Comparison of ENCODE assay signal across 17 cellular contexts in genomic region chr9:134497283-134497860, GRCh38.
"Had no signal": no experiment of that assay in that cellular context is flagged by ENCODE, and none has a peak within 500 bp of the region (broad histone marks: within the 10 kb centered on the region; RNA-seq: fewer than 3 reads in every experiment).

No MANE protein-coding gene starts in this region.

- DNase-seq: activated CD4-positive, alpha-beta T cell treated with anti-CD3 and anti-CD28 coated beads, Interleukin-2, amount 10 ng/mL, durations not matched to agents 7 days and 5 days; activated CD8-positive, alpha-beta memory T cell treated with anti-CD3 and anti-CD28 coated beads for 24 hours; activated naive CD4-positive, alpha-beta T cell treated with anti-CD3 and anti-CD28 coated beads, Interleukin-2, amount 50 U/mL, for 16 hours; activated T-cell treated with anti-CD3 and anti-CD28 coated beads for 4 hours; amniotic stem cell; effector memory CD4-positive, alpha-beta T cell; kidney glomerular epithelial cell; lower lobe of right lung; nucleus accumbens; stimulated activated CD4-positive, alpha-beta T cell treated with anti-CD3 and anti-CD28 coated beads, Interleukin-12 subunit alpha, Interleukin-12 subunit beta, amount 100 ng/mL, for 4 hours; stimulated activated naive CD4-positive, alpha-beta T cell treated with Interleukin-2 at 50 U/mL for 16 hours; T-helper 1 cell had no signal

- H3K27ac ChIP-seq: gastroesophageal sphincter, lower lobe of right lung, prostate gland, right lobe of liver, suprapubic skin had no signal

- H3K4me1 ChIP-seq: lower lobe of right lung, prostate gland, right lobe of liver had no signal

- H3K36me3 ChIP-seq: gastroesophageal sphincter, lower lobe of right lung, prostate gland, right lobe of liver, suprapubic skin had no signal

- H3K9me3 ChIP-seq: gastroesophageal sphincter, lower lobe of right lung, prostate gland, right lobe of liver, suprapubic skin had no signal

- H3K4me3 ChIP-seq: gastroesophageal sphincter, lower lobe of right lung, prostate gland, right lobe of liver, suprapubic skin had no signal

- ATAC-seq: gastroesophageal sphincter; lower lobe of right lung; naive thymus-derived CD8-positive, alpha-beta T cell had no signal
